ENCODE assay signal across 1 cellular context in the genomic region with DNA sequence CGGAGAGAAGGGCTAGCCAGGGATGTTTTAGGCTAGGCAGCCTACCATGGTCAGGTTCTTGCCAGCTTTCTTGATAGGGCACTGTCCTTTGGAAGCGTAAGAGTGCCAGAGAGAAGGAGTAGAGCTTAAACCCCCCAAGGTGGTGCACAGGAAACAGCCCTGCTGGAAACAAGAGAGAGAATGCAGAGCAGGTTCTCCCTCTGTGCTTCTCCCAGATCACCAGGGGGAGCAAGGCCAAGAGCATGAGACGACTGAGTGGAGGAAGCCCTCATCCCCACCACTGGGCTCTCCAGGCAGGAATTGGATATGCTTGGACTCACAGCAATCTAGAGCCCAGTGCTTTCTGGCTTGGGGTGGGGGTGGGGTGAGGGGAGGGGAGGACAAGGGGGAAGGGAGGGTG.
TF ChIP-seq lines count a peak whose summit lies in the region.

No MANE protein-coding gene starts in this region.

TF ChIP-seq in H1, 55 proteins besides CTCF, POLR2A, EP300 and RAD21:
- TF ChIP-seq TEAD4 (IDR thresholded peaks at IDR 0.05; ENCODE audit: low read depth, low read length) (no peak), SP1 (IDR thresholded peaks at IDR 0.05; ENCODE audit: low read depth, low read length) (no peak), MAFK (IDR thresholded peaks at IDR 0.05; ENCODE audit: low read depth, low read length) (no peak), POU5F1 (IDR thresholded peaks at IDR 0.05; ENCODE audit: low read depth, low read length) (no peak), HDAC6 (IDR thresholded peaks at IDR 0.05; ENCODE audit: low read depth, low read length) (no peak), ASH2L (IDR thresholded peaks at IDR 0.05; ENCODE audit: low read length) (no peak), CEBPB (IDR thresholded peaks at IDR 0.05; ENCODE audit: low read depth, low read length) (no peak), KDM1A (IDR thresholded peaks at IDR 0.05; ENCODE audit: borderline replicate concordance, low read length) (no peak), CTBP2 (IDR thresholded peaks at IDR 0.05; ENCODE audit: borderline replicate concordance, insufficient read depth, insufficient read length, low read length) (no peak), ZNF274 (IDR thresholded peaks at IDR 0.05; ENCODE audit: borderline replicate concordance, extremely low read depth, low read length) (no peak), PHF8 (conservative IDR thresholded peaks at IDR 0.05; ENCODE audit: low read depth, low read length) (no peak), GABPA (IDR thresholded peaks at IDR 0.05; ENCODE audit: borderline replicate concordance, insufficient read depth, low read length) (no peak), CHD1 (IDR thresholded peaks at IDR 0.05; ENCODE audit: low read depth, low read length) (no peak)
- TF ChIP-seq, protein P1, sequence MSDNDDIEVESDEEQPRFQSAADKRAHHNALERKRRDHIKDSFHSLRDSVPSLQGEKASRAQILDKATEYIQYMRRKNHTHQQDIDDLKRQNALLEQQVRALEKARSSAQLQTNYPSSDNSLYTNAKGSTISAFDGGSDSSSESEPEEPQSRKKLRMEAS (IDR thresholded peaks at IDR 0.05): no peak
- TF ChIP-seq, protein P2, sequence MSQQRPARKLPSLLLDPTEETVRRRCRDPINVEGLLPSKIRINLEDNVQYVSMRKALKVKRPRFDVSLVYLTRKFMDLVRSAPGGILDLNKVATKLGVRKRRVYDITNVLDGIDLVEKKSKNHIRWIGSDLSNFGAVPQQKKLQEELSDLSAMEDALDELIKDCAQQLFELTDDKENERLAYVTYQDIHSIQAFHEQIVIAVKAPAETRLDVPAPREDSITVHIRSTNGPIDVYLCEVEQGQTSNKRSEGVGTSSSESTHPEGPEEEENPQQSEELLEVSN (IDR thresholded peaks at IDR 0.05): no peak
